Comparison of ENCODE assay signal across 27 cellular contexts in genomic region chr7:1952781-1953180, GRCh38.
"Had no signal": no experiment of that assay in that cellular context is flagged by ENCODE, and none has a peak within 500 bp of the region (broad histone marks: within the 10 kb centered on the region; RNA-seq: fewer than 3 reads in every experiment).

No MANE protein-coding gene starts in this region.

- H3K4me3 Mint-ChIP-seq: activated CD8-positive, alpha-beta T cell treated with anti-CD3 and anti-CD28 coated beads for 36 hours; activated naive CD8-positive, alpha-beta T cell treated with anti-CD3 and anti-CD28 coated beads, Interleukin-2, amount 10 ng/mL, durations not matched to agents 7 days and 5 days; activated T-cell treated with anti-CD3 and anti-CD28 coated beads, Interleukin-2, amount 50 U/mL, for 72 hours had no signal

- H3K9me3 ChIP-seq: adrenal gland, SJCRH30, SK-N-SH had no signal

- H3K9ac ChIP-seq: SK-N-SH had no signal

- H3K27me3 Mint-ChIP-seq: activated CD8-positive, alpha-beta T cell treated with anti-CD3 and anti-CD28 coated beads for 36 hours; activated naive CD8-positive, alpha-beta T cell treated with anti-CD3 and anti-CD28 coated beads, Interleukin-2, amount 10 ng/mL, durations not matched to agents 7 days and 5 days had no signal

- H3K27ac ChIP-seq: adrenal gland, SJCRH30 had no signal

- H3K27ac Mint-ChIP-seq: activated CD8-positive, alpha-beta T cell treated with anti-CD3 and anti-CD28 coated beads for 36 hours; activated naive CD8-positive, alpha-beta T cell treated with anti-CD3 and anti-CD28 coated beads, Interleukin-2, amount 10 ng/mL, durations not matched to agents 7 days and 5 days; activated T-cell treated with anti-CD3 and anti-CD28 coated beads, Interleukin-2, amount 50 U/mL, for 72 hours; activated T-helper 2 cell treated with anti-CD3 and anti-CD28 coated beads, Interferon-gamma antibody, Interleukin-2, Interleukin-4, amounts not matched to agents 10 μg/mL and 5 μg/mL and 100 μg/mL, durations not matched to agents 14 hours and 24 hours and 36 hours had no signal

- H3K36me3 ChIP-seq: adrenal gland, SJCRH30 had no signal

- H3K4me3 ChIP-seq: adrenal gland, SJCRH30 had no signal

- H3K4me2 ChIP-seq: SK-N-SH had no signal

- H3K27me3 ChIP-seq: adrenal gland, SJCRH30 had no signal

- DNase-seq: activated CD4-positive, alpha-beta T cell treated with anti-CD3 and anti-CD28 coated beads for 4 hours; activated CD8-positive, alpha-beta memory T cell treated with anti-CD3 and anti-CD28 coated beads, Interleukin-2, amount 50 U/mL, for 4 hours; activated CD8-positive, alpha-beta T cell treated with anti-CD3 and anti-CD28 coated beads for 36 hours; activated gamma-delta T cell treated with Interleukin-2 at 50 U/mL for 16 hours; activated naive CD4-positive, alpha-beta T cell treated with anti-CD3 and anti-CD28 coated beads, Interleukin-2, amount 50 U/mL, for 16 hours; activated naive CD8-positive, alpha-beta T cell treated with anti-CD3 and anti-CD28 coated beads, Interleukin-2, amount 10 ng/mL, durations not matched to agents 7 days and 5 days; activated T-cell treated with anti-CD3 and anti-CD28 coated beads, Interleukin-2, amount 50 U/mL, for 72 hours; adrenal gland; anterior cingulate cortex; Kasumi-1; KBM-7; MV-4-11; NCI-H1092 treated with DMSO at 0.1 percent for 48 hours; NCI-H1417 treated with DMSO at 0.1 percent for 48 hours; NCI-H1694; NCI-H2029; NCI-H345; NCI-H510A; NCI-H526 treated with DMSO at 0.1 percent for 48 hours; NK-92 treated with Interleukin-12 subunit alpha and Interleukin-12 subunit beta, amount 100 ng/mL, for 24 hours; OCI-M1; Right ventricle myocardium superior; RPMI8226; SJCRH30; SK-N-SH; T-helper 1 cell had no signal

- H3K4me1 ChIP-seq: adrenal gland had no signal

- H3K9me3 Mint-ChIP-seq: activated CD8-positive, alpha-beta T cell treated with anti-CD3 and anti-CD28 coated beads for 36 hours; activated naive CD8-positive, alpha-beta T cell treated with anti-CD3 and anti-CD28 coated beads, Interleukin-2, amount 10 ng/mL, durations not matched to agents 7 days and 5 days; activated T-cell treated with anti-CD3 and anti-CD28 coated beads, Interleukin-2, amount 50 U/mL, for 72 hours had no signal
